8 cellular contexts compared by ENCODE assay signal in genomic region chr17:46192484-46193245, GRCh38. TPM values are rescaled to one million over a fixed set of nuclear protein-coding genes. Genes with fewer than 3 reads are reported as not detected.
DNase-seq lines count a peak whose midpoint lies in the region; ATAC-seq and TF ChIP-seq lines count a peak whose summit lies in the region.

No MANE protein-coding gene starts in this region.

- H4K20me1 ChIP-seq in Karpas-422 (ENCODE audit: insufficient read depth, low read depth, low read length), result peaks cover 41% of the 10 kb centered on the region

- peak overlapping the region; percentile 22 for H2BK120ac ChIP-seq in neuronal stem cell (ENCODE audit: low read depth, low read length)

- H2BK12ac ChIP-seq in neuronal stem cell (ENCODE audit: low read length), result no peak overlapping the region

- H2BK5ac ChIP-seq in neuronal stem cell (ENCODE audit: low read length), result peak overlapping the region; percentile 94

- TF ChIP-seq CTCF in RWPE2 (IDR thresholded peaks at IDR 0.05; ENCODE audit: poor library complexity, severe bottlenecking), result no peak

- peaks cover 86% of the 10 kb centered on the region for H3K79me2 ChIP-seq in Karpas-422 (ENCODE audit: low read length)

- H3K9me3 ChIP-seq in Karpas-422 (ENCODE audit: low read length) (no peaks in the 10 kb centered on the region), RWPE2 (ENCODE audit: severe bottlenecking) (no peaks in the 10 kb centered on the region), neuronal stem cell (replicated peaks in 1 of 2; ENCODE audit: control insufficient read depth in 2 of 2, insufficient read depth in 1 of 2, low read depth in 1 of 2, low read length in 2 of 2) (peaks cover 0 to 3% of the 10 kb centered on the region in 2 donors)

- H3K9ac ChIP-seq in Karpas-422 (ENCODE audit: low read length) (peak overlapping the region; percentile 83), neuronal stem cell (ENCODE audit: low read depth, low read length, poor library complexity) (peak overlapping the region; percentile 99)

- peak; percentile 27 for ATAC-seq in GM21786 (IDR thresholded peaks at IDR 0.05; ENCODE audit: unreplicated experiment)
- ATAC-seq in RWPE2 (ENCODE audit: low read depth), result peak; percentile 13; the same call in 2 of the 3 replicates

- H2BK15ac ChIP-seq in neuronal stem cell (ENCODE audit: low read length), result no peak overlapping the region

- H3K4me2 ChIP-seq in Karpas-422 (ENCODE audit: low read depth, low read length, poor library complexity, severe bottlenecking), result peak overlapping the region; percentile 86
- H3K4me2 ChIP-seq in neuronal stem cell (ENCODE audit: insufficient read depth, low read length, poor library complexity, severe bottlenecking), result peak overlapping the region; percentile 85

- H3K27me3 ChIP-seq in Karpas-422 (ENCODE audit: low read length) (no peaks in the 10 kb centered on the region), RWPE2 (ENCODE audit: insufficient read depth, poor library complexity, severe bottlenecking) (no peaks in the 10 kb centered on the region), neuronal stem cell (ENCODE audit: control insufficient read depth in 3 of 3, insufficient read depth in 3 of 3, low read depth in 1 of 3, low read length in 3 of 3) (no peaks in the 10 kb centered on the region)

- H2AFZ ChIP-seq in Karpas-422 (ENCODE audit: low read length) (no peak overlapping the region), neuronal stem cell (ENCODE audit: low read length) (peak overlapping the region; percentile 75)

- H3K23ac ChIP-seq in neuronal stem cell (ENCODE audit: low read depth, low read length, poor library complexity), result peak overlapping the region; percentile 28

- H4K8ac ChIP-seq in neuronal stem cell (ENCODE audit: low read depth, low read length), result no peak overlapping the region

- DNase-seq in Daoy (ENCODE audit: low read depth) (peak; percentile 76), Karpas-422 (peak; percentile 92), RWPE2 (ENCODE audit: low spot score) (no peak), foreskin melanocyte (peak; percentile 66), neuronal stem cell (ENCODE audit: low spot score) (peak; percentile 75), superior temporal gyrus (ENCODE audit: extremely low spot score) (peak; percentile 90)
- peak; percentile 31 to 67 (median 44) for DNase-seq in activated naive CD4-positive, alpha-beta T cell (lab: John Stamatoyannopoulos, UW)

- H3K27ac ChIP-seq in Karpas-422 (ENCODE audit: low read length) (peak overlapping the region; percentile 89), RWPE2 (ENCODE audit: poor library complexity, severe bottlenecking) (peak overlapping the region; percentile 96), neuronal stem cell (replicated peaks; ENCODE audit: low read length) (peak overlapping the region; percentile 99)

- no peak overlapping the region for H4K91ac ChIP-seq in neuronal stem cell (ENCODE audit: low read depth, low read length, poor library complexity)

- peaks cover 2% of the 10 kb centered on the region for H3K79me1 ChIP-seq in neuronal stem cell (ENCODE audit: low read depth, low read length)

- H3K18ac ChIP-seq in neuronal stem cell (ENCODE audit: low read length), result peak overlapping the region; percentile 100

- peak overlapping the region; percentile 30 for H2AK5ac ChIP-seq in neuronal stem cell (ENCODE audit: low read depth, low read length)

- no peaks in the 10 kb centered on the region for H3K9me2 ChIP-seq in Karpas-422 (replicated peaks; ENCODE audit: insufficient read depth, low read length)

- WGBS in neuronal stem cell (ENCODE audit: extremely low coverage in 2 of 2, insufficient read length in 2 of 2, insufficient replicate concordance in 1 of 2), 2 donors, result no CpG with 5 or more reads among the region's 69 CpGs

- H3K4ac ChIP-seq in neuronal stem cell (ENCODE audit: low read length), result peak overlapping the region; percentile 14

- peak overlapping the region; percentile 83 for H3K4me3 ChIP-seq in Karpas-422 (ENCODE audit: low read length)
- H3K4me3 ChIP-seq in RWPE2 (ENCODE audit: severe bottlenecking), result peak overlapping the region; percentile 60
- H3K4me3 ChIP-seq in neuronal stem cell (ENCODE audit: low read length in 2 of 2), result peak overlapping the region; percentile 81 to 87

- peak overlapping the region; percentile 59 for H3K14ac ChIP-seq in neuronal stem cell (ENCODE audit: low read length)

- H3K36me3 ChIP-seq in Karpas-422 (ENCODE audit: insufficient read depth, low read length), result peaks cover 3% of the 10 kb centered on the region; the same call in 1 of the 2 replicates
- peaks cover 5% of the 10 kb centered on the region for H3K36me3 ChIP-seq in RWPE2 (ENCODE audit: low read depth)
- H3K36me3 ChIP-seq in neuronal stem cell (replicated peaks in 1 of 2; ENCODE audit: control insufficient read depth in 2 of 2, insufficient read depth in 2 of 2, low read length in 2 of 2), result peaks cover 0 to 26% of the 10 kb centered on the region in 2 donors

- H3K4me1 ChIP-seq in Karpas-422 (ENCODE audit: low read length) (peaks cover 60% of the 10 kb centered on the region), RWPE2 (ENCODE audit: insufficient read depth, poor library complexity, severe bottlenecking) (peaks cover 23% of the 10 kb centered on the region), neuronal stem cell (ENCODE audit: control insufficient read depth in 2 of 2, insufficient read depth in 1 of 2, low read depth in 1 of 2, low read length in 2 of 2) (peaks cover 2 to 14% of the 10 kb centered on the region in 2 donors)

RNA-seq across cellular contexts. Expression of gene KANSL1, which starts 0.6 kb away (rescaled TPM):
- total RNA-seq in Daoy (2014; rRNA removed; shearing (Covaris generic)), result 26.8 and 27.1 TPM in 2 replicates
- 127 and 153 TPM in 2 replicates for total RNA-seq in Karpas-422 (2014; rRNA removed; shearing (Covaris generic); ENCODE audit: low replicate concordance)
- 50.1 TPM for polyA plus RNA-seq in neuronal stem cell (2013, experiment 1 of 2)
- polyA plus RNA-seq in neuronal stem cell (2013, experiment 2 of 2), result 49.2 TPM
